In the genomic region with DNA sequence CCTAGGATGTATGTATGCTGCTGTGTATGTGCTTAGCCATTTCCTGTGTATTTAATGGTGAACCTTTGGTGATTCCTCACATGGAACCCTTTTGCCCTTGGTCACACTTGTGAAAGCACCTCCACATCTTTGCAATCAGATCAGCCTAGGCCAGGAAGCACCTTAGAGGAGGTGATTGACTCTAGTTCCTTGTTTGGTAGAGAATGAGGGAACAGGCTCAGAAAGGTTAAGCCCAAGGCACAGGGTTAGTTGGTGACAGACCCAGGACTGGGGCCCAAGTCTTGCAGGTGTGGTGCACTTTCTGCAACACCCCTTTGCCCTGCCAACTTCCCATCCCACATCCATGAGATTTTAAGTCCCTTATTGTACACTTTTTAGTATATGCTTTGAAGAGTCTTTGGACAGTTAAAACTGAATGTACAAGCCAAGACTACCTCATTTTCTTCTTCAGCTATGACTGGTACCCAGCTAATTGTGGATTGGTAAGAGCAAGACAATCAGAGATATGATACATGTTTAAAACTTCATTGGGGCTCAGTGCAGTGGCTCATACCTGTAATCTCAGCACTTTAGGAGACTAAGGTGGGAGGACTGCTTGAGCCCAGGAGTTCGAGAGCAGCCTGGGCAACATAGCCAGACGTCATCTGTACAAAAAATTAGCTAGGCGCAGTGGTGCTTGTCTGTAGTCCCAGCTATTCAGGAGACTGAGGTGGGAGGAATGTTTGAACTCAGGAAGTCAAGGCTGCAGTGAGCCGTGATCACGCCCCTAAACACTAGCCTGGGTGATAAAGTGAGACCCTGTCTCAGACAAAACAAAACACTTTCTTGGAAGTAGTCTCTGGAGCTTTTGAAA, we compare ENCODE assay signal across 11 cellular contexts.
DNase-seq lines count a peak whose midpoint lies in the region; ATAC-seq, FAIRE-seq and TF ChIP-seq lines count a peak whose summit lies in the region.
"Had no signal": no experiment of that assay in that cellular context is flagged by ENCODE, and none has a peak within 500 bp of the region (broad histone marks: within the 10 kb centered on the region; RNA-seq: fewer than 3 reads in every experiment).

No MANE protein-coding gene starts in this region.

- peak; percentile 44 for ATAC-seq in GM19395 (IDR thresholded peaks at IDR 0.05; ENCODE audit: unreplicated experiment)
- no peak for ATAC-seq in HG03135 (IDR thresholded peaks at IDR 0.05; ENCODE audit: unreplicated experiment)

- no peaks in the 10 kb centered on the region for H3K9me3 Mint-ChIP-seq in T-helper 2 cell treated with Interferon-gamma antibody and Interleukin-4, amounts not matched to agents 5 μg/mL and 100 μg/mL, for 36 hours

- H3K36me3 ChIP-seq in BLaER1 (peaks cover 15% of the 10 kb centered on the region), keratinocyte (ENCODE audit: control insufficient read depth in 2 of 2, extremely low read depth in 1 of 2, insufficient read depth in 2 of 2, low read length in 2 of 2) (peaks cover 0 to 3% of the 10 kb centered on the region in 2 experiments)

- H3K4me2 ChIP-seq in BLaER1 (peak overlapping the region; percentile 66), keratinocyte (ENCODE audit: control insufficient read depth, extremely low read depth, insufficient read depth, low read depth, low read length) (peak overlapping the region; percentile 5)

- H3K4me1 ChIP-seq in BLaER1, result peaks cover 91% of the 10 kb centered on the region
- peaks cover 23% of the 10 kb centered on the region for H3K4me1 ChIP-seq in keratinocyte (ENCODE audit: control insufficient read depth, extremely low read depth, insufficient read depth, low read length)

- H3K27me3 ChIP-seq in BLaER1 (no peaks in the 10 kb centered on the region), keratinocyte (ENCODE audit: control insufficient read depth, extremely low read depth, insufficient read depth, low read length) (no peaks in the 10 kb centered on the region)
- H3K27me3 ChIP-seq: adrenal gland had no signal

- no peaks in the 10 kb centered on the region for H3K27me3 Mint-ChIP-seq in T-helper 2 cell treated with Interferon-gamma antibody and Interleukin-4, amounts not matched to agents 5 μg/mL and 100 μg/mL, for 36 hours (ENCODE audit: low read depth)

- dilution Hi-C loops in keratinocyte (cut with MboI; ENCODE audit: extremely low pct_ligation_motif_present, low sequenced_read_pairs), result loop anchor here (25.0 kb wide), 1 partner anchor 144 kb away; no protein-coding TSS in a partner anchor

- H3K9ac ChIP-seq in BLaER1, result no peak overlapping the region
- H3K9ac ChIP-seq in keratinocyte (ENCODE audit: control insufficient read depth, extremely low read depth, insufficient read depth, low read length), result no peak overlapping the region

- H3K9me3 ChIP-seq in BLaER1 (no peaks in the 10 kb centered on the region), keratinocyte (ENCODE audit: control insufficient read depth, low read depth, low read length) (no peaks in the 10 kb centered on the region)
- H3K9me3 ChIP-seq: adrenal gland had no signal

- DNase-seq in T-helper 2 cell treated with Interferon-gamma antibody and Interleukin-4, amounts not matched to agents 5 μg/mL and 100 μg/mL, for 36 hours (ENCODE audit: low spot score), result no peak
- DNase-seq in keratinocyte (ENCODE audit: low read depth, low spot score) (no peak), midbrain (lab: John Stamatoyannopoulos, UW) (no peak), DMS153 treated with DMSO at 0.1 percent for 48 hours (lab: John Stamatoyannopoulos, UW; ENCODE audit: unreplicated experiment) (no peak), hypothalamus (lab: John Stamatoyannopoulos, UW) (no peak)
- DNase-seq: hippocampal formation, retina had no signal

- peaks cover 23% of the 10 kb centered on the region for H4K20me1 ChIP-seq in BLaER1
- no peaks in the 10 kb centered on the region for H4K20me1 ChIP-seq in keratinocyte (ENCODE audit: control insufficient read depth, extremely low read depth, insufficient read depth, low read length)

- peak overlapping the region; percentile 57 for H3K4me3 Mint-ChIP-seq in T-helper 2 cell treated with Interferon-gamma antibody and Interleukin-4, amounts not matched to agents 5 μg/mL and 100 μg/mL, for 36 hours

- no peak for FAIRE-seq in keratinocyte (lab: Jason Lieb, UNC)

- peaks cover 13% of the 10 kb centered on the region for H3K79me2 ChIP-seq in keratinocyte (ENCODE audit: control insufficient read depth, insufficient read depth, low read length)

- H3K4me1 Mint-ChIP-seq in T-helper 2 cell treated with Interferon-gamma antibody and Interleukin-4, amounts not matched to agents 5 μg/mL and 100 μg/mL, for 36 hours (ENCODE audit: low read depth), result peaks cover 82% of the 10 kb centered on the region

- no peak overlapping the region for H3K27ac ChIP-seq in BLaER1
- no peak overlapping the region for H3K27ac ChIP-seq in keratinocyte (ENCODE audit: control insufficient read depth, insufficient read depth, low read length)

- no peak overlapping the region for H2AFZ ChIP-seq in keratinocyte (ENCODE audit: control insufficient read depth, low read length)

- H3K27ac Mint-ChIP-seq in T-helper 2 cell treated with Interferon-gamma antibody and Interleukin-4, amounts not matched to agents 5 μg/mL and 100 μg/mL, for 36 hours, result peak overlapping the region; percentile 91

- H3K36me3 Mint-ChIP-seq in T-helper 2 cell treated with Interferon-gamma antibody and Interleukin-4, amounts not matched to agents 5 μg/mL and 100 μg/mL, for 36 hours (ENCODE audit: low read depth), result peaks cover 43% of the 10 kb centered on the region

- no peak overlapping the region for H3K4me3 ChIP-seq in BLaER1
- no peak overlapping the region for H3K4me3 ChIP-seq in keratinocyte (ENCODE audit: control insufficient read depth in 2 of 3, extremely low read depth in 1 of 3, insufficient read depth in 2 of 3, low read depth in 1 of 3, low read length in 3 of 3)
- H3K4me3 ChIP-seq: adrenal gland had no signal

- no peak for TF ChIP-seq CTCF in keratinocyte (optimal IDR thresholded peaks at IDR 0.05 in 1 of 3, IDR thresholded peaks at IDR 0.05 in 1 of 3, conservative IDR thresholded peaks at IDR 0.05 in 1 of 3; ENCODE audit: extremely low read depth in 1 of 3, insufficient read depth in 2 of 3, low read length in 3 of 3)

- H3K9me1 ChIP-seq in keratinocyte (ENCODE audit: control insufficient read depth, extremely low read depth, insufficient read depth, low read length), result no peaks in the 10 kb centered on the region
